1 cellular context compared by ENCODE assay signal in the genomic region with DNA sequence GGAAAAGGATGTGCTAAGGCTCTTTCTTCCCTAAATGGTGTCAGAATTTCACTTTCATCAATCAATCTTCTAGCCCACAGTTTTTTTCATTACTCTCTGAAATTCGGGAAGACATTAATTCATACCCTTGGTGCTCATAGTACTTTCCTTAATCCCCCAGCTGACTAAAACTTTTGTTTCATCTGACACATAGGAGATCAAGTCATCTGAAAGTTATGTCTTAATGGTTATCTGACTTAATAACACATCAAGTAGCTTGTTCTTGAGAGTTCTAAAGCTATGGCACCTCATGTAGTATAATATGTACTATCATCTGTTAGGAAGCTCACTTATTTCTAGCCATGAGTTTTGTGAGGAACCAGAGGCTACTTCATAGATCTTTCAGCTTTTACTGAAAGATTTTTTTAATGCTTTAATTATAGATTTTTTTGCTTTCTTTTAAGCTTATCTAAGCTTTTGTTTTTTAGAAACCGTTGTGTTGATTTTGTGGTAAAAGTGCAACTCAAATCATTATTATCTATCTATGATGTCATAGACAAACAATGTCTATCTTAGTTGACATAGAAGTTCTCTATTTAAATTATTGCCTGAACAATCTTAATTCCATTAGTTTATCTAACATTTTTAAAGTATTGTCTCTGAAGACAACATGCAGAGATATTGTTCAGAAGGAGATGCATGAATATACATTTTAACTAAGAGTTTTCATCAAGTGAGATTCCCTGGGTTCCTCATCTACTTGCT.
TF ChIP-seq lines count a peak whose summit lies in the region.

No MANE protein-coding gene starts in this region.

TF ChIP-seq in SK-N-SH treated with all-trans-retinoic acid at 6 μM for 48 hours, 23 proteins besides CTCF, POLR2A, EP300 and RAD21 (continued from another document):
- TF ChIP-seq, protein P1, sequence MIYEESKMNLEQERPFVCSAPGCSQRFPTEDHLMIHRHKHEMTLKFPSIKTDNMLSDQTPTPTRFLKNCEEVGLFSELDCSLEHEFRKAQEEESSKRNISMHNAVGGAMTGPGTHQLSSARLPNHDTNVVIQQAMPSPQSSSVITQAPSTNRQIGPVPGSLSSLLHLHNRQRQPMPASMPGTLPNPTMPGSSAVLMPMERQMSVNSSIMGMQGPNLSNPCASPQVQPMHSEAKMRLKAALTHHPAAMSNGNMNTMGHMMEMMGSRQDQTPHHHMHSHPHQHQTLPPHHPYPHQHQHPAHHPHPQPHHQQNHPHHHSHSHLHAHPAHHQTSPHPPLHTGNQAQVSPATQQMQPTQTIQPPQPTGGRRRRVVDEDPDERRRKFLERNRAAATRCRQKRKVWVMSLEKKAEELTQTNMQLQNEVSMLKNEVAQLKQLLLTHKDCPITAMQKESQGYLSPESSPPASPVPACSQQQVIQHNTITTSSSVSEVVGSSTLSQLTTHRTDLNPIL (CRISPR knock-in tag; IDR thresholded peaks at IDR 0.05; ENCODE audit: low read depth) = 0 out of 2 replicates have a peak, but pooled peaks have one; percentile 62
- TF ChIP-seq, protein P2, sequence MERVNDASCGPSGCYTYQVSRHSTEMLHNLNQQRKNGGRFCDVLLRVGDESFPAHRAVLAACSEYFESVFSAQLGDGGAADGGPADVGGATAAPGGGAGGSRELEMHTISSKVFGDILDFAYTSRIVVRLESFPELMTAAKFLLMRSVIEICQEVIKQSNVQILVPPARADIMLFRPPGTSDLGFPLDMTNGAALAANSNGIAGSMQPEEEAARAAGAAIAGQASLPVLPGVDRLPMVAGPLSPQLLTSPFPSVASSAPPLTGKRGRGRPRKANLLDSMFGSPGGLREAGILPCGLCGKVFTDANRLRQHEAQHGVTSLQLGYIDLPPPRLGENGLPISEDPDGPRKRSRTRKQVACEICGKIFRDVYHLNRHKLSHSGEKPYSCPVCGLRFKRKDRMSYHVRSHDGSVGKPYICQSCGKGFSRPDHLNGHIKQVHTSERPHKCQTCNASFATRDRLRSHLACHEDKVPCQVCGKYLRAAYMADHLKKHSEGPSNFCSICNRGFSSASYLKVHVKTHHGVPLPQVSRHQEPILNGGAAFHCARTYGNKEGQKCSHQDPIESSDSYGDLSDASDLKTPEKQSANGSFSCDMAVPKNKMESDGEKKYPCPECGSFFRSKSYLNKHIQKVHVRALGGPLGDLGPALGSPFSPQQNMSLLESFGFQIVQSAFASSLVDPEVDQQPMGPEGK (CRISPR knock-in tag; IDR thresholded peaks at IDR 0.05; ENCODE audit: borderline replicate concordance) = no peak
- no peak for TF ChIP-seq ZNF565 (CRISPR knock-in tag; conservative IDR thresholded peaks at IDR 0.05; ENCODE audit: low read depth)
TF ChIP-seq in SK-N-SH treated with all-trans-retinoic acid at 6 μM for 48 hours: peak in this region for 2.
